ENCODE assay signal across 9 cellular contexts in genomic region chr1:68049941-68050878, GRCh38. TPM values are rescaled to one million over a fixed set of nuclear protein-coding genes. Genes with fewer than 3 reads are reported as not detected.
DNase-seq lines count a peak whose midpoint lies in the region; ATAC-seq, FAIRE-seq and TF ChIP-seq lines count a peak whose summit lies in the region.
"Had no signal": no experiment of that assay in that cellular context is flagged by ENCODE, and none has a peak within 500 bp of the region (broad histone marks: within the 10 kb centered on the region; RNA-seq: fewer than 3 reads in every experiment).

DIRAS3 (minus strand) TSS chr1:68050627; CDS start chr1:68047297, 3,330 bp downstream.

- ATAC-seq in HG03565 (IDR thresholded peaks at IDR 0.05; ENCODE audit: unreplicated experiment): no peak
- no peak for ATAC-seq in GM18907 (IDR thresholded peaks at IDR 0.05; ENCODE audit: unreplicated experiment)
- no peak for ATAC-seq in HG03175 (IDR thresholded peaks at IDR 0.05; ENCODE audit: unreplicated experiment)

- no peak for TF ChIP-seq CTCF in breast epithelium (IDR thresholded peaks at IDR 0.05)
- TF ChIP-seq CTCF in keratinocyte (optimal IDR thresholded peaks at IDR 0.05 in 1 of 3, IDR thresholded peaks at IDR 0.05 in 1 of 3, conservative IDR thresholded peaks at IDR 0.05 in 1 of 3; ENCODE audit: extremely low read depth in 1 of 3, insufficient read depth in 2 of 3, low read length in 3 of 3): no peak
- TF ChIP-seq CTCF in stomach (IDR thresholded peaks at IDR 0.05): no peak
- TF ChIP-seq CTCF in GM10248 (IDR thresholded peaks at IDR 0.05; ENCODE audit: control extremely low read depth, extremely low read depth, low read depth, missing control alignments): no peak

- H3K4me1 ChIP-seq in breast epithelium (no peaks in the 10 kb centered on the region), keratinocyte (ENCODE audit: control insufficient read depth, extremely low read depth, insufficient read depth, low read length) (peaks cover 2% of the 10 kb centered on the region), stomach (peaks cover 0 to 11% (median 2%) of the 10 kb centered on the region in 4 donors)

- no peak within 1 kb of the TSS for H3K9ac ChIP-seq in keratinocyte (ENCODE audit: control insufficient read depth, extremely low read depth, insufficient read depth, low read length)

- H3K9me3 ChIP-seq in breast epithelium (peaks cover 0 to 5% of the 10 kb centered on the region in 2 donors), keratinocyte (ENCODE audit: control insufficient read depth, low read depth, low read length) (no peaks in the 10 kb centered on the region), stomach (peaks cover 0 to 6% (median 0%) of the 10 kb centered on the region in 4 donors)

- POLR2A ChIA-PET in GM10248 (lab: Yijun Ruan, JAX): no interaction called here

- H3K36me3 ChIP-seq in breast epithelium: no peaks in the 10 kb centered on the region
- H3K36me3 ChIP-seq in keratinocyte (ENCODE audit: control insufficient read depth in 2 of 2, extremely low read depth in 1 of 2, insufficient read depth in 2 of 2, low read length in 2 of 2): no peaks in the 10 kb centered on the region
- H3K36me3 ChIP-seq in stomach: peaks cover 0 to 11% (median 5%) of the 10 kb centered on the region in 4 donors

- dilution Hi-C loops in keratinocyte (cut with MboI; ENCODE audit: extremely low pct_ligation_motif_present, low sequenced_read_pairs): no loop called here

- no peaks in the 10 kb centered on the region for H4K20me1 ChIP-seq in keratinocyte (ENCODE audit: control insufficient read depth, extremely low read depth, insufficient read depth, low read length)

- DNase-seq in M059J (ENCODE audit: low read depth) (peak; percentile 35), breast epithelium (ENCODE audit: low spot score in 2 of 2) (peak in 1 of 2 donors; percentile 29), keratinocyte (ENCODE audit: low read depth, low spot score) (no peak), stomach (no peak), GM10248 (ENCODE audit: extremely low spot score) (no peak)

- H3K79me2 ChIP-seq in keratinocyte (ENCODE audit: control insufficient read depth, insufficient read depth, low read length): no peaks in the 10 kb centered on the region

- TF ChIP-seq EP300 in stomach (IDR thresholded peaks at IDR 0.05): no peak

- 47 to 66% (median 49%) methylated on average over 45 of the region's 45 CpGs for WGBS in stomach, 5 donors

- peak within 1 kb of the TSS; percentile 69 for H2AFZ ChIP-seq in keratinocyte (ENCODE audit: control insufficient read depth, low read length)

- FAIRE-seq in keratinocyte (lab: Jason Lieb, UNC): no peak

- peak within 1 kb of the TSS; percentile 80 for H3K4me2 ChIP-seq in keratinocyte (ENCODE audit: control insufficient read depth, extremely low read depth, insufficient read depth, low read depth, low read length)

- H3K9me1 ChIP-seq in keratinocyte (ENCODE audit: control insufficient read depth, extremely low read depth, insufficient read depth, low read length): no peaks in the 10 kb centered on the region

- H3K27ac ChIP-seq in breast epithelium: peak within 1 kb of the TSS; percentile 40 to 71
- no peak within 1 kb of the TSS for H3K27ac ChIP-seq in keratinocyte (ENCODE audit: control insufficient read depth, insufficient read depth, low read length)
- H3K27ac ChIP-seq in stomach: peak within 1 kb of the TSS in 1 of 5 donors; percentile 61

- TF ChIP-seq POLR2A in breast epithelium (IDR thresholded peaks at IDR 0.05) (no peak), stomach (IDR thresholded peaks at IDR 0.05) (no peak)

- no peaks in the 10 kb centered on the region for H3K27me3 ChIP-seq in breast epithelium
- H3K27me3 ChIP-seq in keratinocyte (ENCODE audit: control insufficient read depth, extremely low read depth, insufficient read depth, low read length): no peaks in the 10 kb centered on the region
- peaks cover 0 to 13% (median 0%) of the 10 kb centered on the region in 3 donors for H3K27me3 ChIP-seq in stomach

- CTCF ChIA-PET in GM10248 (lab: Yijun Ruan, JAX): no interaction called here

- H3K4me3 ChIP-seq in breast epithelium: peak within 1 kb of the TSS; percentile 36 to 69 (median 53)
- peak within 1 kb of the TSS; percentile 22 to 68 (median 58) for H3K4me3 ChIP-seq in keratinocyte (ENCODE audit: control insufficient read depth in 2 of 3, extremely low read depth in 1 of 3, insufficient read depth in 2 of 3, low read depth in 1 of 3, low read length in 3 of 3)
- peak within 1 kb of the TSS; percentile 41 to 49 (median 44) for H3K4me3 ChIP-seq in stomach

- intact Hi-C loops in breast epithelium (cut with DNase I; ENCODE audit: low total_unique reads): no loop called here
- intact Hi-C loops in stomach (cut with DNase I; ENCODE audit: low total_unique reads): no loop called here

RNA-seq across cellular contexts. Expression of gene DIRAS3, which starts in this region (rescaled TPM):
- total RNA-seq in M059J (2014; rRNA removed; shearing (Covaris generic)): 1.6 and 2.0 TPM in 2 replicates
- total RNA-seq in breast epithelium (10 to 100 TPM in 2 of 3 donors, under 1 TPM in 1; 0.96 to 14.4 (median 12.9) TPM), stomach (1 to 10 TPM in 3 of 5 donors, not detected in 2; 2.5 to 7.6 (median 5.9) TPM)
- polyA plus RNA-seq in keratinocyte (0.14 to 0.23 TPM (median 0.20 TPM) in 3 replicates), stomach (1 to 10 TPM; 3.1 to 6.2 (median 5.2) TPM)
- polyA plus RNA-seq in keratinocyte (2011; ENCODE audit: low read depth): not detected
- polyA plus RNA-seq in keratinocyte (2011; cell fraction: cytosol; rRNA removed): 0.10 and 0.13 TPM in 2 replicates
- polyA plus RNA-seq in keratinocyte (2011; cell fraction: nucleus; rRNA removed): 0.29 and 0.57 TPM in 2 replicates
- polyA plus RNA-seq in keratinocyte (2012; ENCODE audit: low replicate concordance): 0.07 and 0.21 TPM in 2 replicates
- polyA minus RNA-seq in keratinocyte: 0.32 to 0.53 TPM in 2 of 3 replicates, not detected in the other
- polyA minus RNA-seq in keratinocyte (2011; cell fraction: cytosol; rRNA and poly(A)+ RNA removed): not detected
- polyA minus RNA-seq in keratinocyte (2011; cell fraction: nucleus; rRNA and poly(A)+ RNA removed): 0.32 TPM in 1 of 2 replicates, not detected in the other
- total RNA-seq: mononuclear cell had no signal
